In the genomic region with DNA sequence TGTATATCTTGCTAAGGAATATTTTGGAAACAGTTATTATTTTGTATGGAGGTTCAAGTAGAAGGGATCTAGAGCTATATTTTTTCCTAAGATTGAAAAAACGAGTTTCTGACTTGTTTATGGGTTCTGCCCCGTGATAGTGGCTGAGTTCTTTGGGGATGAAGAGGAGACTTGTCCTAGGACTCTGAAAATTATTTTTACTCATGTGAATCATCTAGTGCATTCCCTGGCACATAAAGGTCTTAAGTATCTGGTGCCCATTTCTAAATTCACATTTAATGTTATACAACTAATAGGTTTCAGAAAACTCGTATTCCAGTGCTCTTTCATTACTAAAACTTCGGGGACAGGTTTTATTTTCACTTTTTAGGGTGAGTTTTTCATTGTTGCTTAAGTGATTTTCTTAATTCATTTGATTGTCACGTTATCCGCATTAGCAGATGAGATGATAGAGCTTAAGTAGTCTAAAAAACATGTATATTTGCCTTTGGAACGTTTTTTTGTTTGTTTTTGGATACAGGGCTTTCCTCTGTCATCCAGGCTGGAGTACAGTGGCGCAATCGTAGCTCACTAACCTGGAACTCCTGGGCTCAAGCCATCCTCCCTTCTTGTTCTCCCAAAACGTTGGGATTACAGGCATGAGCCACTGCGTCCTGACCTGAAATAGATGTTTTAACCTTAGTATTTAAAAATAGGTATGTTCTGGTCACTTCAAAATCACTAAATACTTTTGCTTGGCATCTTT, we compare ENCODE assay signal across 1 cellular context.
TF ChIP-seq lines count a peak whose summit lies in the region.

No MANE protein-coding gene starts in this region.

TF ChIP-seq in IMR-90, 13 proteins besides CTCF, POLR2A, EP300 and RAD21:
- TF ChIP-seq CEBPB (IDR thresholded peaks at IDR 0.05; ENCODE audit: low read depth, low read length): peak; percentile 57
- no peak for TF ChIP-seq MXI1 (IDR thresholded peaks at IDR 0.05; ENCODE audit: borderline replicate concordance, low read depth, low read length)
- no peak for TF ChIP-seq RFX5 (IDR thresholded peaks at IDR 0.05; ENCODE audit: low read depth, low read length)
